In the genomic region with DNA sequence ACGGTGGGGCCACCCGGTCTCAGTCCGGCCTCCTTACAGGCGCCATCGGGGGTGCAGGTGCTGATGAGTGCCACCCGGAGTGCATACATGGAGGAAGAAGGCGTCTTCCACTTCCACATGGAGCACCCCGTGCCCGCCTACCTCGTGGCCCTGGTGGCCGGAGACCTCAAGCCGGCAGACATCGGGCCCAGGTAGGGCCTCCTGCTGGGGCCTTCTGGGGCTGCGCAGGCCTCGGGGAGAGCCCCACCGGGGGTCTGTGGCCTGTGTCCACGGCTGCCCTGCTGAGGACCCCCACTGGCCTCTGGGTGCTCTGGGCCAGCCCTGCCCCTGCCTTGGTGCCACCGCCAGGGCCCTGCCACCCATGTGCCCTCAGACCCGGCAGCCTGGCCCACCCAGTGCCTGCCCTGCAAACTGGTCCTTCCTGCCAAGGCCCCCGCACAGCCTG, we compare ENCODE assay signal across 17 cellular contexts. TPM values are rescaled to one million over a fixed set of nuclear protein-coding genes. Genes with fewer than 3 reads are reported as not detected.
DNase-seq lines count a peak whose midpoint lies in the region; ATAC-seq, FAIRE-seq and TF ChIP-seq lines count a peak whose summit lies in the region.
"Had no signal": no experiment of that assay in that cellular context is flagged by ENCODE, and none has a peak within 500 bp of the region (broad histone marks: within the 10 kb centered on the region; RNA-seq: fewer than 3 reads in every experiment).

No MANE protein-coding gene starts in this region.

- H3K4me2 ChIP-seq in BLaER1 (no peak overlapping the region), HepG2 (ENCODE audit: low read depth, low read length) (no peak overlapping the region)
- H3K4me2 ChIP-seq: KMS-11 had no signal

- ATAC-seq in HepG2 (no peak), HG03460 (IDR thresholded peaks at IDR 0.05; ENCODE audit: unreplicated experiment) (no peak)
- ATAC-seq: Panc1 had no signal

- FAIRE-seq in HepG2 (lab: Jason Lieb, UNC): no peak
- FAIRE-seq: GM12892 had no signal

- H4K20me1 ChIP-seq in BLaER1 (peaks cover 92% of the 10 kb centered on the region), HepG2 (ENCODE audit: insufficient read depth, low read length) (no peaks in the 10 kb centered on the region; the same call in 1 of the 2 replicates)

- no peak for TF ChIP-seq POLR2A in Peyer's patch (IDR thresholded peaks at IDR 0.05)
- no peak for TF ChIP-seq POLR2A in HepG2 (IDR thresholded peaks at IDR 0.05; ENCODE audit: insufficient read depth in 1 of 2, low read depth in 2 of 2, low read length in 2 of 2)

- in situ Hi-C loops in HepG2 (cut with HindIII; ENCODE audit: extremely low pct_ligation_motif_present, low pct_unique_long_range_greater_than_20kb): loop anchor here (25.0 kb wide), 1 partner anchor 639 kb away; no protein-coding TSS in a partner anchor

- intact Hi-C loops in HepG2 (cut with micrococcal nuclease; ENCODE audit: unreplicated experiment): no loop called here
- intact Hi-C loops in posterior vena cava (cut with DNase I): no loop called here

- POLR2A ChIA-PET in HepG2 (lab: Yijun Ruan, JAX): interaction anchor here (2.8 kb wide), 1 partner anchor 12 kb away, joined by 9 read pairs; the partner anchor contains the start of gene DUSP28

- peaks cover 27% of the 10 kb centered on the region for H3K4me1 ChIP-seq in BLaER1
- H3K4me1 ChIP-seq in Peyer's patch: peaks cover 0 to 23% (median 15%) of the 10 kb centered on the region in 4 donors
- peaks cover 23% of the 10 kb centered on the region for H3K4me1 ChIP-seq in HepG2 (ENCODE audit: insufficient read depth, low read length)

- H3K4me3 ChIP-seq in BLaER1: no peak overlapping the region
- H3K4me3 ChIP-seq in Peyer's patch: no peak overlapping the region
- no peak overlapping the region for H3K4me3 ChIP-seq in HepG2 (replicated peaks in 1 of 3; ENCODE audit: insufficient read depth in 1 of 3, low read depth in 2 of 3, low read length in 3 of 3)

- no peaks in the 10 kb centered on the region for H3K27me3 ChIP-seq in BLaER1
- no peaks in the 10 kb centered on the region for H3K27me3 ChIP-seq in Peyer's patch
- H3K27me3 ChIP-seq in HepG2 (ENCODE audit: control insufficient read depth in 1 of 2, insufficient read depth in 2 of 2, low read length in 2 of 2): no peaks in the 10 kb centered on the region

- WGBS in HepG2 (ENCODE audit: low lambda C conversion rate): 94% methylated on average over 15 of the region's 20 CpGs

- TF ChIP-seq RAD21 in HepG2 (CRISPR knock-in tag; IDR thresholded peaks at IDR 0.05): no peak

- BruUV-seq in HepG2 (replicated peaks; lab: Mats Ljungman, UMichigan): no TSS peak

- no peak for TF ChIP-seq CTCF in Peyer's patch (IDR thresholded peaks at IDR 0.05)
- no peak for TF ChIP-seq CTCF in HepG2 (CRISPR knock-in tag; IDR thresholded peaks at IDR 0.05)

- H3K36me3 ChIP-seq in BLaER1: peaks cover 73% of the 10 kb centered on the region
- H3K36me3 ChIP-seq in Peyer's patch: peaks cover 0 to 62% (median 0%) of the 10 kb centered on the region in 3 donors
- H3K36me3 ChIP-seq in HepG2 (replicated peaks in 1 of 2; ENCODE audit: control insufficient read depth in 1 of 2, insufficient read depth in 2 of 2, low read length in 2 of 2): peaks cover 0 to 12% of the 10 kb centered on the region in 2 experiments; a peak in 3 of 5 replicates

- no peak overlapping the region for H3K9ac ChIP-seq in BLaER1
- H3K9ac ChIP-seq in HepG2 (ENCODE audit: insufficient read depth, low read depth, low read length): no peak overlapping the region
- H3K9ac ChIP-seq: KMS-11 had no signal

- no peak overlapping the region for H2AFZ ChIP-seq in HepG2 (ENCODE audit: low read length)

- H3K9me3 ChIP-seq in BLaER1 (no peaks in the 10 kb centered on the region), Peyer's patch (no peaks in the 10 kb centered on the region), HepG2 (ENCODE audit: low read length) (no peaks in the 10 kb centered on the region)

- H3K27ac ChIP-seq in BLaER1: 0 out of 2 replicates have a peak overlapping the region, but pooled peaks have one; percentile 26
- no peak overlapping the region for H3K27ac ChIP-seq in Peyer's patch
- no peak overlapping the region for H3K27ac ChIP-seq in HepG2 (ENCODE audit: extremely low read length, insufficient read depth, low read length)
- H3K27ac ChIP-seq: KMS-11 had no signal

- DNase-seq in Peyer's patch (peak in 2 of 3 donors; percentile 43 to 48), HepG2 (ENCODE audit: low spot score) (no peak), posterior vena cava (ENCODE audit: low spot score) (peak; percentile 72), activated T-cell treated with anti-CD3 and anti-CD28 coated beads for 4 hours (no peak), DMS153 (lab: John Stamatoyannopoulos, UW) (no peak)
- DNase-seq: DMS 273 treated with DMSO at 0.1 percent for 48 hours, GOT3, NCI-H1436 treated with DMSO at 0.1 percent for 48 hours, NCI-H2081, NCI-H2227 treated with DMSO at 0.1 percent for 48 hours, NCI-H524 treated with DMSO at 0.1 percent for 48 hours, SHP77 treated with DMSO at 0.1 percent for 48 hours had no signal

- TF ChIP-seq EP300 in HepG2 (IDR thresholded peaks at IDR 0.05; ENCODE audit: low read depth in 2 of 2, low read length in 2 of 2) (no peak), HepG2 (CRISPR knock-in tag; IDR thresholded peaks at IDR 0.05; ENCODE audit: borderline replicate concordance) (no peak)

- H3K79me2 ChIP-seq in HepG2 (ENCODE audit: insufficient read depth, low read length): peaks cover 13% of the 10 kb centered on the region

- CTCF ChIA-PET in HepG2 (lab: Yijun Ruan, JAX; ENCODE audit: low intra/inter-chr PET ratio, low total read pairs): no interaction called here

RNA-seq across cellular contexts. Expression of gene RNPEPL1, which starts 4.8 kb away (rescaled TPM):
- total RNA-seq in Peyer's patch (100 to 1,000 TPM in 3 of 4 donors, 10 to 100 TPM in 1; 85.0 to 175 (median 154) TPM), HepG2 (2016; rRNA removed; fragmentation: Illumina TruSeq; extraction: Trizol) (13.0 and 27.6 TPM in 2 replicates), posterior vena cava (10 to 100 TPM; 47.1 to 49.3 TPM)
- 21.9 and 24.8 TPM in 2 replicates for total RNA-seq in HepG2 (2016; cell fraction: cytosol; rRNA removed; fragmentation: Illumina TruSeq; extraction: Trizol; ENCODE audit: low read depth)
- 12.9 and 23.2 TPM in 2 replicates for total RNA-seq in HepG2 (2016; cell fraction: insoluble cytoplasmic fraction; rRNA removed; fragmentation: Illumina TruSeq; extraction: Trizol)
- 50.1 and 53.8 TPM in 2 replicates for total RNA-seq in HepG2 (2016; cell fraction: membrane; rRNA removed; fragmentation: Illumina TruSeq; extraction: Trizol)
- total RNA-seq in HepG2 (2016; cell fraction: nucleus; rRNA removed; fragmentation: Illumina TruSeq; extraction: Trizol): 17.5 and 21.9 TPM in 2 replicates
- 18.0 and 28.8 TPM in 2 replicates for polyA plus RNA-seq in HepG2 (2011; rRNA removed)
- polyA plus RNA-seq in HepG2 (2011; cell fraction: cytosol; rRNA removed): 20.3 and 26.3 TPM in 2 replicates
- polyA plus RNA-seq in HepG2 (2011; cell fraction: nucleus; rRNA removed): 94.3 and 114 TPM in 2 replicates
- 37.2 and 56.3 TPM in 2 replicates for polyA plus RNA-seq in HepG2 (2012)
- 43.4 and 46.1 TPM in 2 replicates for polyA plus RNA-seq in HepG2 (2016; cell fraction: cytosol; fragmentation: Illumina TruSeq; extraction: Trizol; ENCODE audit: low read depth)
- 40.1 and 49.6 TPM in 2 replicates for polyA plus RNA-seq in HepG2 (2016; cell fraction: insoluble cytoplasmic fraction; fragmentation: Illumina TruSeq; extraction: Trizol; ENCODE audit: low read depth)
- 85.0 and 102 TPM in 2 replicates for polyA plus RNA-seq in HepG2 (2016; cell fraction: membrane; fragmentation: Illumina TruSeq; extraction: Trizol; ENCODE audit: low read depth)
- 57.9 and 59.3 TPM in 2 replicates for polyA plus RNA-seq in HepG2 (2016; cell fraction: nucleus; fragmentation: Illumina TruSeq; extraction: Trizol; ENCODE audit: insufficient read depth, low read depth)
- polyA minus RNA-seq in HepG2 (2011; rRNA and poly(A)+ RNA removed; ENCODE audit: low replicate concordance): 15.3 and 64.5 TPM in 2 replicates
- 55.0 and 57.6 TPM in 2 replicates for polyA minus RNA-seq in HepG2 (2011; cell fraction: cytosol; rRNA and poly(A)+ RNA removed)
- polyA minus RNA-seq in HepG2 (2011; cell fraction: nucleus; rRNA and poly(A)+ RNA removed): 18.6 and 21.0 TPM in 2 replicates

RNA-seq across cellular contexts. Expression of gene DUSP28, which starts 12.9 kb away (rescaled TPM):
- total RNA-seq in Peyer's patch (10 to 100 TPM in 1 of 4 donors, 1 to 10 TPM in 3; 4.2 to 10.1 (median 7.1) TPM), HepG2 (2016; rRNA removed; fragmentation: Illumina TruSeq; extraction: Trizol) (2.5 and 5.2 TPM in 2 replicates), posterior vena cava (1 to 10 TPM; 2.0 to 2.3 TPM)
- 4.5 and 4.9 TPM in 2 replicates for total RNA-seq in HepG2 (2016; cell fraction: cytosol; rRNA removed; fragmentation: Illumina TruSeq; extraction: Trizol; ENCODE audit: low read depth)
- 2.9 and 5.6 TPM in 2 replicates for total RNA-seq in HepG2 (2016; cell fraction: insoluble cytoplasmic fraction; rRNA removed; fragmentation: Illumina TruSeq; extraction: Trizol)
- 6.2 and 6.3 TPM in 2 replicates for total RNA-seq in HepG2 (2016; cell fraction: membrane; rRNA removed; fragmentation: Illumina TruSeq; extraction: Trizol)
- total RNA-seq in HepG2 (2016; cell fraction: nucleus; rRNA removed; fragmentation: Illumina TruSeq; extraction: Trizol): 7.1 TPM in 2 replicates
- polyA plus RNA-seq in HepG2 (2011; rRNA removed): 6.7 and 8.6 TPM in 2 replicates
- polyA plus RNA-seq in HepG2 (2011; cell fraction: cytosol; rRNA removed): 3.4 and 4.1 TPM in 2 replicates
- polyA plus RNA-seq in HepG2 (2011; cell fraction: nucleus; rRNA removed): 6.6 and 6.7 TPM in 2 replicates
- polyA plus RNA-seq in HepG2 (2012): 5.4 and 6.8 TPM in 2 replicates
- polyA plus RNA-seq in HepG2 (2016; cell fraction: cytosol; fragmentation: Illumina TruSeq; extraction: Trizol; ENCODE audit: low read depth): 4.9 and 6.2 TPM in 2 replicates
- 3.9 and 4.1 TPM in 2 replicates for polyA plus RNA-seq in HepG2 (2016; cell fraction: insoluble cytoplasmic fraction; fragmentation: Illumina TruSeq; extraction: Trizol; ENCODE audit: low read depth)
- 5.5 and 7.1 TPM in 2 replicates for polyA plus RNA-seq in HepG2 (2016; cell fraction: membrane; fragmentation: Illumina TruSeq; extraction: Trizol; ENCODE audit: low read depth)
- 11.1 and 15.5 TPM in 2 replicates for polyA plus RNA-seq in HepG2 (2016; cell fraction: nucleus; fragmentation: Illumina TruSeq; extraction: Trizol; ENCODE audit: insufficient read depth, low read depth)
- polyA minus RNA-seq in HepG2 (2011; rRNA and poly(A)+ RNA removed; ENCODE audit: low replicate concordance): 2.8 and 4.2 TPM in 2 replicates
- 1.7 and 2.2 TPM in 2 replicates for polyA minus RNA-seq in HepG2 (2011; cell fraction: cytosol; rRNA and poly(A)+ RNA removed)
- 11.5 and 12.3 TPM in 2 replicates for polyA minus RNA-seq in HepG2 (2011; cell fraction: nucleus; rRNA and poly(A)+ RNA removed)

RNA-seq across cellular contexts. Expression of gene CAPN10, which starts 13.4 kb away (rescaled TPM):
- 10 to 100 TPM; 48.3 to 96.4 (median 78.9) TPM for total RNA-seq in Peyer's patch
- 16.5 and 32.4 TPM in 2 replicates for total RNA-seq in HepG2 (2016; rRNA removed; fragmentation: Illumina TruSeq; extraction: Trizol)
- 18.3 and 20.3 TPM in 2 replicates for total RNA-seq in HepG2 (2016; cell fraction: cytosol; rRNA removed; fragmentation: Illumina TruSeq; extraction: Trizol; ENCODE audit: low read depth)
- 16.1 and 35.0 TPM in 2 replicates for total RNA-seq in HepG2 (2016; cell fraction: insoluble cytoplasmic fraction; rRNA removed; fragmentation: Illumina TruSeq; extraction: Trizol)
- total RNA-seq in HepG2 (2016; cell fraction: membrane; rRNA removed; fragmentation: Illumina TruSeq; extraction: Trizol): 28.2 and 28.4 TPM in 2 replicates
- 26.3 and 36.2 TPM in 2 replicates for total RNA-seq in HepG2 (2016; cell fraction: nucleus; rRNA removed; fragmentation: Illumina TruSeq; extraction: Trizol)
- polyA plus RNA-seq in HepG2 (2011; rRNA removed): 27.6 and 40.7 TPM in 2 replicates
- 15.8 and 24.7 TPM in 2 replicates for polyA plus RNA-seq in HepG2 (2011; cell fraction: cytosol; rRNA removed)
- 157 and 173 TPM in 2 replicates for polyA plus RNA-seq in HepG2 (2011; cell fraction: nucleus; rRNA removed)
- polyA plus RNA-seq in HepG2 (2012): 24.4 and 27.6 TPM in 2 replicates
- polyA plus RNA-seq in HepG2 (2016; cell fraction: cytosol; fragmentation: Illumina TruSeq; extraction: Trizol; ENCODE audit: low read depth): 9.1 and 9.4 TPM in 2 replicates
- polyA plus RNA-seq in HepG2 (2016; cell fraction: insoluble cytoplasmic fraction; fragmentation: Illumina TruSeq; extraction: Trizol; ENCODE audit: low read depth): 17.4 and 18.2 TPM in 2 replicates
- polyA plus RNA-seq in HepG2 (2016; cell fraction: membrane; fragmentation: Illumina TruSeq; extraction: Trizol; ENCODE audit: low read depth): 15.5 and 17.2 TPM in 2 replicates
- polyA plus RNA-seq in HepG2 (2016; cell fraction: nucleus; fragmentation: Illumina TruSeq; extraction: Trizol; ENCODE audit: insufficient read depth, low read depth): 59.4 and 61.4 TPM in 2 replicates
- polyA minus RNA-seq in HepG2 (2011; rRNA and poly(A)+ RNA removed; ENCODE audit: low replicate concordance): 11.2 and 33.8 TPM in 2 replicates
- 10.8 TPM in 2 replicates for polyA minus RNA-seq in HepG2 (2011; cell fraction: cytosol; rRNA and poly(A)+ RNA removed)
- polyA minus RNA-seq in HepG2 (2011; cell fraction: nucleus; rRNA and poly(A)+ RNA removed): 50.0 and 57.6 TPM in 2 replicates
- total RNA-seq in posterior vena cava: 10 to 100 TPM; 18.6 to 22.6 TPM

RNA-seq across cellular contexts. Expression of gene ANKMY1, which starts 15.3 kb away (rescaled TPM):
- 10 to 100 TPM; 27.8 to 89.1 (median 40.1) TPM for total RNA-seq in Peyer's patch
- total RNA-seq in HepG2 (2016; rRNA removed; fragmentation: Illumina TruSeq; extraction: Trizol): 7.3 and 11.7 TPM in 2 replicates
- total RNA-seq in HepG2 (2016; cell fraction: cytosol; rRNA removed; fragmentation: Illumina TruSeq; extraction: Trizol; ENCODE audit: low read depth): 9.7 and 12.6 TPM in 2 replicates
- 8.8 and 12.4 TPM in 2 replicates for total RNA-seq in HepG2 (2016; cell fraction: insoluble cytoplasmic fraction; rRNA removed; fragmentation: Illumina TruSeq; extraction: Trizol)
- total RNA-seq in HepG2 (2016; cell fraction: membrane; rRNA removed; fragmentation: Illumina TruSeq; extraction: Trizol): 10.6 and 11.9 TPM in 2 replicates
- total RNA-seq in HepG2 (2016; cell fraction: nucleus; rRNA removed; fragmentation: Illumina TruSeq; extraction: Trizol): 23.2 and 30.1 TPM in 2 replicates
- 18.8 and 20.5 TPM in 2 replicates for polyA plus RNA-seq in HepG2 (2011; rRNA removed)
- polyA plus RNA-seq in HepG2 (2011; cell fraction: cytosol; rRNA removed): 11.7 and 12.1 TPM in 2 replicates
- polyA plus RNA-seq in HepG2 (2011; cell fraction: nucleus; rRNA removed): 55.1 and 66.4 TPM in 2 replicates
- polyA plus RNA-seq in HepG2 (2012): 8.0 and 8.9 TPM in 2 replicates
- polyA plus RNA-seq in HepG2 (2016; cell fraction: cytosol; fragmentation: Illumina TruSeq; extraction: Trizol; ENCODE audit: low read depth): 2.6 and 3.4 TPM in 2 replicates
- 7.8 and 8.8 TPM in 2 replicates for polyA plus RNA-seq in HepG2 (2016; cell fraction: insoluble cytoplasmic fraction; fragmentation: Illumina TruSeq; extraction: Trizol; ENCODE audit: low read depth)
- 4.9 and 6.3 TPM in 2 replicates for polyA plus RNA-seq in HepG2 (2016; cell fraction: membrane; fragmentation: Illumina TruSeq; extraction: Trizol; ENCODE audit: low read depth)
- polyA plus RNA-seq in HepG2 (2016; cell fraction: nucleus; fragmentation: Illumina TruSeq; extraction: Trizol; ENCODE audit: insufficient read depth, low read depth): 30.4 and 35.4 TPM in 2 replicates
- 41.3 and 43.1 TPM in 2 replicates for polyA minus RNA-seq in HepG2 (2011; rRNA and poly(A)+ RNA removed; ENCODE audit: low replicate concordance)
- 6.0 and 6.9 TPM in 2 replicates for polyA minus RNA-seq in HepG2 (2011; cell fraction: cytosol; rRNA and poly(A)+ RNA removed)
- 52.8 and 56.1 TPM in 2 replicates for polyA minus RNA-seq in HepG2 (2011; cell fraction: nucleus; rRNA and poly(A)+ RNA removed)
- total RNA-seq in posterior vena cava: 10 to 100 TPM in 1 of 2 donors, 1 to 10 TPM in 1; 7.1 to 12.9 TPM

RNA-seq across cellular contexts. Expression of gene GPR35, which starts 52.2 kb away (rescaled TPM):
- total RNA-seq in Peyer's patch: 100 to 1,000 TPM in 3 of 4 donors, 10 to 100 TPM in 1; 61.1 to 341 (median 261) TPM
- total RNA-seq in HepG2 (2016; rRNA removed; fragmentation: Illumina TruSeq; extraction: Trizol): 21.6 and 27.1 TPM in 2 replicates
- 10.2 and 10.8 TPM in 2 replicates for total RNA-seq in HepG2 (2016; cell fraction: cytosol; rRNA removed; fragmentation: Illumina TruSeq; extraction: Trizol; ENCODE audit: low read depth)
- 21.3 and 26.9 TPM in 2 replicates for total RNA-seq in HepG2 (2016; cell fraction: insoluble cytoplasmic fraction; rRNA removed; fragmentation: Illumina TruSeq; extraction: Trizol)
- 25.5 and 33.7 TPM in 2 replicates for total RNA-seq in HepG2 (2016; cell fraction: membrane; rRNA removed; fragmentation: Illumina TruSeq; extraction: Trizol)
- 19.4 and 20.1 TPM in 2 replicates for total RNA-seq in HepG2 (2016; cell fraction: nucleus; rRNA removed; fragmentation: Illumina TruSeq; extraction: Trizol)
- 44.2 and 60.8 TPM in 2 replicates for polyA plus RNA-seq in HepG2 (2011; rRNA removed)
- 37.9 and 80.2 TPM in 2 replicates for polyA plus RNA-seq in HepG2 (2011; cell fraction: cytosol; rRNA removed)
- polyA plus RNA-seq in HepG2 (2011; cell fraction: nucleus; rRNA removed): 150 and 165 TPM in 2 replicates
- 34.0 and 39.9 TPM in 2 replicates for polyA plus RNA-seq in HepG2 (2012)
- polyA plus RNA-seq in HepG2 (2016; cell fraction: cytosol; fragmentation: Illumina TruSeq; extraction: Trizol; ENCODE audit: low read depth): 6.5 and 7.6 TPM in 2 replicates
- 14.4 and 15.8 TPM in 2 replicates for polyA plus RNA-seq in HepG2 (2016; cell fraction: insoluble cytoplasmic fraction; fragmentation: Illumina TruSeq; extraction: Trizol; ENCODE audit: low read depth)
- polyA plus RNA-seq in HepG2 (2016; cell fraction: membrane; fragmentation: Illumina TruSeq; extraction: Trizol; ENCODE audit: low read depth): 17.8 and 17.9 TPM in 2 replicates
- 29.6 and 37.8 TPM in 2 replicates for polyA plus RNA-seq in HepG2 (2016; cell fraction: nucleus; fragmentation: Illumina TruSeq; extraction: Trizol; ENCODE audit: insufficient read depth, low read depth)
- 0.14 and 219 TPM in 2 replicates for polyA minus RNA-seq in HepG2 (2011; rRNA and poly(A)+ RNA removed; ENCODE audit: low replicate concordance)
- polyA minus RNA-seq in HepG2 (2011; cell fraction: cytosol; rRNA and poly(A)+ RNA removed): 44.3 and 46.7 TPM in 2 replicates
- 30.9 and 33.3 TPM in 2 replicates for polyA minus RNA-seq in HepG2 (2011; cell fraction: nucleus; rRNA and poly(A)+ RNA removed)
- 1 to 10 TPM; 1.2 to 1.8 TPM for total RNA-seq in posterior vena cava

Comparison
In these comparisons a context has a peak if more than half of its experiments do, and no peak if none do; other contexts are left out.
1. DNase-seq: peak in Peyer's patch (2 of 3) and posterior vena cava (single experiment); none in HepG2 (single experiment), activated T-cell treated with anti-CD3 and anti-CD28 coated beads for 4 hours (single experiment) and DMS153 (single experiment).